18 cellular contexts compared by ENCODE assay signal in the genomic region with DNA sequence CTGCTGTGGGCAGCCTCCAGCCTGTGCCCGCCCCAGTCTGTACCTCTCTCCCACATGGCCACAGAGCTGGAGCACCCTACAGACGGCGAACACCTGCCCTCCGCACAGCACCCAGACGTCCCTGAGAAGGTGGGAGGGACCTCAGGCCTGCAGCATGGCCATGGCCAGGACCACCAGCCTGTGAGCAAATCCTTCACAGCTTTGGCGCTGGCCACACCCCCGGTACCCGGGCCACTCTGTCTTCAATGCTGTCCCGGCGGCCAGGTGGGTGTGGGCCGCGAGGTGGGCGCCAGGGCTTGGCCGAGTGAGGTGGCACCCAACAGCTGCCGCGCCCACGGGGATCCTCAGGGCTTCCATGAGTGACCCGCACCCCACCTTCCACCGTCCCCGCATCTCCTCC. TPM values are rescaled to one million over a fixed set of nuclear protein-coding genes. Genes with fewer than 3 reads are reported as not detected.
DNase-seq lines count a peak whose midpoint lies in the region; ATAC-seq and TF ChIP-seq lines count a peak whose summit lies in the region.
"Had no signal": no experiment of that assay in that cellular context is flagged by ENCODE, and none has a peak within 500 bp of the region (broad histone marks: within the 10 kb centered on the region; RNA-seq: fewer than 3 reads in every experiment).

No MANE protein-coding gene starts in this region.

- H3K4me3 Mint-ChIP-seq in Caco-2 (ENCODE audit: unreplicated experiment), result no peak overlapping the region
- H3K4me3 Mint-ChIP-seq: activated CD4-positive, alpha-beta memory T cell treated with anti-CD3 and anti-CD28 coated beads, Interleukin-2, amount 10 ng/mL, durations not matched to agents 7 days and 5 days; dendritic cell treated with granulocyte-macrophage colony-stimulating factor and Interleukin-4, amounts not matched to agents 40 ng/mL and 50 ng/mL, for 4 days; stimulated activated naive B cell treated with anti-CD40 and anti-IgM and Interleukin-4, amounts not matched to agents 10 μg/mL and 1 μg/mL and 100 μg/mL, for 72 hours had no signal

- no TSS peak for BruUV-seq in Caco-2 (replicated peaks; lab: Mats Ljungman, UMichigan)

- H3K4me1 Mint-ChIP-seq in Caco-2 (ENCODE audit: low read depth, unreplicated experiment), result no peaks in the 10 kb centered on the region

- H3K36me3 Mint-ChIP-seq in Caco-2 (ENCODE audit: insufficient read depth, unreplicated experiment), result peaks cover 7% of the 10 kb centered on the region
- H3K36me3 Mint-ChIP-seq: CD4-positive, CD25-positive, alpha-beta regulatory T cell had no signal

- H3K27me3 ChIP-seq in lower lobe of right lung (ENCODE audit: low read depth), result no peaks in the 10 kb centered on the region
- no peaks in the 10 kb centered on the region for H3K27me3 ChIP-seq in Caco-2 (replicated peaks; ENCODE audit: control insufficient read depth, insufficient read depth, low read length)

- DNase-seq in NCI-H1417 (lab: John Stamatoyannopoulos, UW) (peak in 2 of 3 experiments; percentile 84 to 89), NCI-H1417 treated with DMSO at 0.1 percent for 48 hours (lab: John Stamatoyannopoulos, UW) (no peak), SW480 (ENCODE audit: low spot score) (peak; percentile 69), lower lobe of right lung (no peak), substantia nigra (lab: John Stamatoyannopoulos, UW) (peak in 1 of 49 donors; percentile 56), activated T-cell treated with anti-CD3 and anti-CD28 coated beads for 4 hours (no peak), Caco-2 (no peak), GM20000 (ENCODE audit: low spot score) (no peak)
- DNase-seq: activated CD4-positive, alpha-beta memory T cell treated with anti-CD3 and anti-CD28 coated beads, Interleukin-2, amount 10 ng/mL, durations not matched to agents 7 days and 5 days; activated effector memory CD4-positive, alpha-beta T cell treated with Interleukin-2 at 50 U/mL for 16 hours; CD4-positive, CD25-positive, alpha-beta regulatory T cell; MV-4-11; PC-9; stimulated activated naive B cell treated with anti-CD40 and anti-IgM and Interleukin-4, amounts not matched to agents 10 μg/mL and 1 μg/mL and 100 μg/mL, for 72 hours had no signal

- H3K36me3 ChIP-seq in lower lobe of right lung (peaks cover 18% of the 10 kb centered on the region), Caco-2 (ENCODE audit: control insufficient read depth, insufficient read depth, low read length) (no peaks in the 10 kb centered on the region)
- H3K36me3 ChIP-seq: HAP-1 had no signal

- peak overlapping the region; percentile 74 for H3K27ac ChIP-seq in lower lobe of right lung
- peak overlapping the region; percentile 92 for H3K27ac ChIP-seq in substantia nigra (ENCODE audit: low read depth, low read length, poor library complexity, severe bottlenecking)
- H3K27ac ChIP-seq: PC-9 had no signal

- TF ChIP-seq CTCF in lower lobe of right lung (IDR thresholded peaks at IDR 0.05), result no peak
- TF ChIP-seq CTCF in Caco-2 (IDR thresholded peaks at IDR 0.05; ENCODE audit: insufficient read depth in 1 of 2, low read depth in 1 of 2, low read length in 1 of 2, severe bottlenecking in 1 of 2, unreplicated experiment in 1 of 2), result no peak
- no peak for TF ChIP-seq CTCF in GM20000 (IDR thresholded peaks at IDR 0.05; ENCODE audit: extremely low read depth, missing control alignments)

- CTCF ChIA-PET in Caco-2 (lab: Charles Lee), result no interaction called here

- intact Hi-C loops in lower lobe of right lung (cut with DNase I), result no loop called here
- intact Hi-C loops in Caco-2 (cut with micrococcal nuclease; ENCODE audit: unreplicated experiment), result no loop called here

- H3K9me3 ChIP-seq in lower lobe of right lung, result no peaks in the 10 kb centered on the region
- no peaks in the 10 kb centered on the region for H3K9me3 ChIP-seq in Caco-2
- H3K9me3 ChIP-seq: HAP-1 had no signal

- ATAC-seq in lower lobe of right lung, result no peak
- ATAC-seq: stimulated activated naive B cell treated with anti-CD40 and anti-IgM and Interleukin-4, amounts not matched to agents 10 μg/mL and 1 μg/mL and 100 μg/mL, for 72 hours had no signal

- H3K4me1 ChIP-seq in lower lobe of right lung, result peaks cover 100% of the 10 kb centered on the region
- H3K4me1 ChIP-seq in Caco-2, result peaks cover 23% of the 10 kb centered on the region
- H3K4me1 ChIP-seq: HAP-1 had no signal

- POLR2A ChIA-PET in Caco-2 (lab: Charles Lee), result no interaction called here

- H3K9me3 Mint-ChIP-seq in Caco-2 (ENCODE audit: unreplicated experiment), result no peaks in the 10 kb centered on the region
- H3K9me3 Mint-ChIP-seq: activated CD4-positive, alpha-beta memory T cell treated with anti-CD3 and anti-CD28 coated beads, Interleukin-2, amount 10 ng/mL, durations not matched to agents 7 days and 5 days; CD4-positive, CD25-positive, alpha-beta regulatory T cell; dendritic cell treated with granulocyte-macrophage colony-stimulating factor and Interleukin-4, amounts not matched to agents 40 ng/mL and 50 ng/mL, for 4 days; neural crest cell; stimulated activated naive B cell treated with anti-CD40 and anti-IgM and Interleukin-4, amounts not matched to agents 10 μg/mL and 1 μg/mL and 100 μg/mL, for 72 hours had no signal

- H3K4me3 ChIP-seq in lower lobe of right lung (no peak overlapping the region), Caco-2 (ENCODE audit: low read depth, low read length) (no peak overlapping the region)
- H3K4me3 ChIP-seq: HAP-1, lung, PC-9 had no signal

- H3K27ac Mint-ChIP-seq in Caco-2 (ENCODE audit: unreplicated experiment), result no peak overlapping the region
- H3K27ac Mint-ChIP-seq: activated CD4-positive, alpha-beta memory T cell treated with anti-CD3 and anti-CD28 coated beads, Interleukin-2, amount 10 ng/mL, durations not matched to agents 7 days and 5 days; dendritic cell treated with granulocyte-macrophage colony-stimulating factor and Interleukin-4, amounts not matched to agents 40 ng/mL and 50 ng/mL, for 4 days; stimulated activated naive B cell treated with anti-CD40 and anti-IgM and Interleukin-4, amounts not matched to agents 10 μg/mL and 1 μg/mL and 100 μg/mL, for 72 hours had no signal

- no peaks in the 10 kb centered on the region for H3K27me3 Mint-ChIP-seq in Caco-2 (ENCODE audit: insufficient read depth, unreplicated experiment)
- H3K27me3 Mint-ChIP-seq: activated CD4-positive, alpha-beta memory T cell treated with anti-CD3 and anti-CD28 coated beads, Interleukin-2, amount 10 ng/mL, durations not matched to agents 7 days and 5 days; CD4-positive, CD25-positive, alpha-beta regulatory T cell had no signal

RNA-seq across cellular contexts. Expression of a gene that starts 18.7 kb away (rescaled TPM):
- total RNA-seq in lower lobe of right lung, result 91.4 TPM
- 5.5 and 6.3 TPM in 2 replicates for total RNA-seq in Caco-2 (2022)

RNA-seq across cellular contexts. Expression of a gene that starts 44.3 kb away (rescaled TPM):
- total RNA-seq in lower lobe of right lung (66.5 TPM), Caco-2 (2022) (76.4 and 81.3 TPM in 2 replicates)

Comparison
In these comparisons a context has a peak if more than half of its experiments do, and no peak if none do; other contexts are left out.
1. DNase-seq: peak in NCI-H1417 (2 of 3) and SW480 (single experiment); none in NCI-H1417 treated with DMSO at 0.1 percent for 48 hours (single experiment), lower lobe of right lung (single experiment), activated T-cell treated with anti-CD3 and anti-CD28 coated beads for 4 hours (single experiment), Caco-2 (0 of 2) and GM20000 (single experiment).
2. RNA of a gene that starts 18.7 kb away (total RNA-seq): 91.4 TPM in lower lobe of right lung (single experiment); 5.5 to 6.3 TPM in Caco-2; every median in the first group is over 10 times any median in the second.